Comparison of ENCODE assay signal across 1 cellular context in the genomic region with DNA sequence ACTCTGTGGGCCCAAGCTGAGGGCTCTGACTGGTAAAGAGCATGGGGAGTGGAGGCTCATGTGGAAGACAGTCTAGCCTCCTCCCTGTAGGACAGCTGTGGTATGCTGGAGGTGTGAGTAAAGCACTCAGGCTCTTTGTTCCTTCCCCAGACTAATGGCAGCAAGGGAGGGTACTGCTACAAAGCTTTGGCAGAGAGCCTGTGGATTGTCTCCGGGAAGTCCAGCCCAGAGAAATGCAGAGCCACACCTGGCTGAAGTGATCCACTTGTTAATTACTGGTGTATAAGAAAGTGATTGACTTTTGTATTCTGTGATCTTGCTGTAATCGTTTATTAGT.
TF ChIP-seq lines count a peak whose summit lies in the region.

No MANE protein-coding gene starts in this region.

TF ChIP-seq in K562, 482 proteins besides CTCF, POLR2A, EP300 and RAD21 (continued from another document):
- TF ChIP-seq, protein P1, sequence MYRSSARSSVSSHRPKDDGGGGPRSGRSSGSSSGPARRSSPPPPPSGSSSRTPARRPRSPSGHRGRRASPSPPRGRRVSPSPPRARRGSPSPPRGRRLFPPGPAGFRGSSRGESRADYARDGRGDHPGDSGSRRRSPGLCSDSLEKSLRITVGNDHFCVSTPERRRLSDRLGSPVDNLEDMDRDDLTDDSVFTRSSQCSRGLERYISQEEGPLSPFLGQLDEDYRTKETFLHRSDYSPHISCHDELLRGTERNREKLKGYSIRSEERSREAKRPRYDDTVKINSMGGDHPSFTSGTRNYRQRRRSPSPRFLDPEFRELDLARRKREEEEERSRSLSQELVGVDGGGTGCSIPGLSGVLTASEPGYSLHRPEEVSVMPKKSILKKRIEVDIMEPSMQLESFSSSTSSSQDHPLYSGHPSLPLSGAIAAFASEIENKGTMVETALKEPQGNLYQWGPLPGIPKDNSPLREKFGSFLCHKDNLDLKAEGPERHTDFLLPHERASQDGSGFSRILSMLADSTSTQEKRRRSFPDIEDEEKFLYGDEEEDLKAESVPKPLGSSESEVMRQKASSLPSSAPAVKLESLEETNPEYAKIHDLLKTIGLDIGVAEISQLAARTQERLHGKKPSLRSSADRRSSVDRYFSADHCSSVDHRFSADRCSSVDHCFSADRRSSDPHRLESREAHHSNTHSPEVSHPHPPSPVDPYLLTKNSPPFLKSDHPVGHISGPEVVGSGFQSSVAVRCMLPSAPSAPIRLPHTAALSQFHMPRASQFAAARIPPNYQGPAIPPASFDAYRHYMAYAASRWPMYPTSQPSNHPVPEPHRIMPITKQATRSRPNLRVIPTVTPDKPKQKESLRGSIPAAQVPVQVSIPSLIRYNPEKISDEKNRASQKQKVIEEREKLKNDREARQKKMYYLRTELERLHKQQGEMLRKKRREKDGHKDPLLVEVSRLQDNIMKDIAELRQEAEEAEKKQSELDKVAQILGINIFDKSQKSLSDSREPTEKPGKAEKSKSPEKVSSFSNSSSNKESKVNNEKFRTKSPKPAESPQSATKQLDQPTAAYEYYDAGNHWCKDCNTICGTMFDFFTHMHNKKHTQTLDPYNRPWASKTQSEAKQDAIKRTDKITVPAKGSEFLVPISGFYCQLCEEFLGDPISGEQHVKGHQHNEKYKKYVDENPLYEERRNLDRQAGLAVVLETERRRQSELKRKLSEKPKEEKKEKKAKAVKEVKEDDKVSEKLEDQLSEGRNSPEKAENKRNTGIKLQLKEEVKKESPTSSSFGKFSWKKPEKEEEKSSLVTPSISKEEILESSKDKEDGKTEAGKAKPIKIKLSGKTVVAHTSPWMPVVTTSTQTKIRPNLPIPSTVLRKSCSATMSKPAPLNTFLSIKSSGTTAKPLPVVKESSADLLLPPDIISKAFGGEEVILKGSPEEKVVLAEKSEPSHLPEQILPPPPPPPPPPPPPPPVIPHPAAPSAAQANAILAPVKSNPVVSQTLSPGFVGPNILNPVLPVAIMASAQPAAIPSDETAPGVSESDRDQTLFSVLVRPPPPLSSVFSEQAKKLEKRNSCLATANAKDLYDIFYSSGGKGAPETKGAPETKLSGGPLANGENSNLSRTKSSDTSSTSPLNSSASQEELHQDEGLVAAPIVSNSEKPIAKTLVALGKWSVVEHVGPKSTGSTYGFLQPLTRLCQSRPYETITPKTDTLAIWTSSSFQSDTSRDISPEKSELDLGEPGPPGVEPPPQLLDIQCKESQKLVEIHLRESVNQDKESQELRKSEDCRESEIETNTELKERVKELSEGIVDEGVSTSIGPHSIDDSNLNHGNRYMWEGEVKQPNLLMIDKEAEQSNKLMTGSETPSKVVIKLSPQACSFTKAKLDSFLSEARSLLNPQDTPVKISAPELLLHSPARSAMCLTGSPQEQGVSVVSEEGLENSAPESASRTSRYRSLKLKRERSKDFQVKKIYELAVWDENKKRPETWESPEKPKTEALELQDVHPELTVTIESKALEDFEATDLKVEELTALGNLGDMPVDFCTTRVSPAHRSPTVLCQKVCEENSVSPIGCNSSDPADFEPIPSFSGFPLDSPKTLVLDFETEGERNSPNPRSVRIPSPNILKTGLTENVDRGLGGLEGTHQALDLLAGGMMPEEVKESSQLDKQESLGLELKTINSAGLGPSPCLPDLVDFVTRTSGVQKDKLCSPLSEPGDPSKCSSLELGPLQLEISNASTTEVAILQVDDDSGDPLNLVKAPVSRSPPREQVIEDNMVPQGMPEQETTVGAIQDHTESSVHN (IDR thresholded peaks at IDR 0.05; ENCODE audit: borderline replicate concordance in 1 of 2, low read depth in 1 of 2), result no peak
- no peak for TF ChIP-seq XRCC4 (IDR thresholded peaks at IDR 0.05; ENCODE audit: extremely low read depth, insufficient read depth, insufficient read length)
- TF ChIP-seq SREBF1 (IDR thresholded peaks at IDR 0.05; ENCODE audit: borderline replicate concordance, low read depth, low read length), result no peak
- TF ChIP-seq CBFB (CRISPR knock-in tag; IDR thresholded peaks at IDR 0.05), result no peak
- TF ChIP-seq, protein P2, sequence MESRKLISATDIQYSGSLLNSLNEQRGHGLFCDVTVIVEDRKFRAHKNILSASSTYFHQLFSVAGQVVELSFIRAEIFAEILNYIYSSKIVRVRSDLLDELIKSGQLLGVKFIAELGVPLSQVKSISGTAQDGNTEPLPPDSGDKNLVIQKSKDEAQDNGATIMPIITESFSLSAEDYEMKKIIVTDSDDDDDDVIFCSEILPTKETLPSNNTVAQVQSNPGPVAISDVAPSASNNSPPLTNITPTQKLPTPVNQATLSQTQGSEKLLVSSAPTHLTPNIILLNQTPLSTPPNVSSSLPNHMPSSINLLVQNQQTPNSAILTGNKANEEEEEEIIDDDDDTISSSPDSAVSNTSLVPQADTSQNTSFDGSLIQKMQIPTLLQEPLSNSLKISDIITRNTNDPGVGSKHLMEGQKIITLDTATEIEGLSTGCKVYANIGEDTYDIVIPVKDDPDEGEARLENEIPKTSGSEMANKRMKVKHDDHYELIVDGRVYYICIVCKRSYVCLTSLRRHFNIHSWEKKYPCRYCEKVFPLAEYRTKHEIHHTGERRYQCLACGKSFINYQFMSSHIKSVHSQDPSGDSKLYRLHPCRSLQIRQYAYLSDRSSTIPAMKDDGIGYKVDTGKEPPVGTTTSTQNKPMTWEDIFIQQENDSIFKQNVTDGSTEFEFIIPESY (CRISPR knock-in tag; IDR thresholded peaks at IDR 0.05), result no peak
- no peak for TF ChIP-seq NELFE (IDR thresholded peaks at IDR 0.05; ENCODE audit: insufficient read depth, insufficient read length)
TF ChIP-seq in K562: peak in this region for 0.
